Comparison of ENCODE assay signal across 1 cellular context in the genomic region with DNA sequence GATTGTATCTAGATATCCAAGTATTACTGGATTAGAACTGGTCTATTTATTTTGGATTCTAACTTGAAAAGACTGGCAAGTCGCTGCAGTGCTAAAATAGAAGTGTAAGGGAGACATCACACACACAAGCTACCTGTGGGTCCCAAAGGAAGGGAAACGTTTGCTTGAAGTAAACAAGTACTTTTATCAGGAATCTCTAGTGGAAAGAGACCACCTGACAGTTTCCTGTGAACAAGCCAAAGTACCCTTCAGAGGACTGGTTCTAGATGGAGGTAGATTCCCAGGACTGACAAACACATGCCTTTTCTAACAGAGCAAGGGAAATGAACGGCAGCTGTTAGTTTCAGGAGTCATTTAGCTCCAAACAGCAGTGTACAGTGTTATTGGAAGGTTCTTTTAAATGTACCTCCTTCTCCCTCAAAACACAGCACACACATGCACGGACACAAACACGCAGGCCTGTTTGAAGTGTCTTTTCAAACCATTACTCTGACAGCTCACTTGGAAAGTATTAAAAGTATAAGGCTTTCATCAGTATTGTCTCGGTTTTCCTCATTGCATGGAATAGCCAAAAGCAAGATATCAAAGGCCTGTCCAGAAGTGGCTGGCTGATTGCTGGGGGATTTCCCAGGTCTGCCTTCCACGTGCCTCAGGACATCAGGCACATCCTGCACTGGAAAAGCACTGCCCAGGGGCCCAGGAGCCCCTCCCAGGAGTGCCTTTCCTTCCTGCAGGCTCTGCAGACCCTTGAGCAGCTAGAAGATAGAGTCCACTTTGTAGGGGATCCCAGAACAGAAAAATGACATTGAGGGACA.
TF ChIP-seq lines count a peak whose summit lies in the region.

No MANE protein-coding gene starts in this region.

TF ChIP-seq in HepG2, 621 proteins besides CTCF, POLR2A, EP300 and RAD21 (continued from another document):
- TF ChIP-seq ARID2 (CRISPR knock-in tag; IDR thresholded peaks at IDR 0.05; ENCODE audit: borderline replicate concordance) (no peak), ZKSCAN8 (CRISPR knock-in tag; IDR thresholded peaks at IDR 0.05; ENCODE audit: borderline replicate concordance) (no peak)
